ENCODE assay signal across 27 cellular contexts in the genomic region with DNA sequence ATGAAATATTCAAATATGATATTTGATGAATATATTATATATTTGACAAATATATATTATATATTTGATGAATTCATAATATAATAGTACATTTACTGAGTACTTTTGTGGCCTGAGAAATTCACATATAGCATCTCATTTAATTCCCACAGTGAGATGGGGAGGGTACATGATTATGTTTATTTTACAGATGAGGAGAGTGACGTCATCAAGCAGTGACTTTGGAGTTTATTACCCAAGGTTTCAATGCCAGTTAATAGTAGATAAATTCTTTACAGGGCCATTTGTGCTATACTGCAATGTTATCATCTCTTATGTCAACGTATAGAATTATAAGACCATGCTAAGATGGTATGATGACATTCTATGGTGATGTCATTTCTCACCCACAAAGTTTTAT.
"Had no signal": no experiment of that assay in that cellular context is flagged by ENCODE, and none has a peak within 500 bp of the region (broad histone marks: within the 10 kb centered on the region; RNA-seq: fewer than 3 reads in every experiment).

No MANE protein-coding gene starts in this region.

- H3K9me3 ChIP-seq: MG63, SJCRH30 had no signal

- H3K4me3 ChIP-seq: MG63, SJCRH30 had no signal

- ATAC-seq: Panc1, PC-3, SK-N-SH treated with all-trans-retinoic acid at 6 μM for 48 hours had no signal

- H3K27me3 ChIP-seq: MG63, SJCRH30 had no signal

- FAIRE-seq: HTR-8/SVneo had no signal

- H3K36me3 ChIP-seq: MG63, SJCRH30 had no signal

- DNase-seq: Karpas-422, KG1, MG63, MV-4-11, NCI-H1048, NCI-H1105, NCI-H1417, NCI-H1436 treated with DMSO at 0.1 percent for 48 hours, NCI-H1694 treated with DMSO at 0.1 percent for 48 hours, NCI-H2029, NCI-H2081 treated with DMSO at 0.1 percent for 48 hours, NCI-H2171, NCI-H226, NCI-H446, NCI-H510A, NCI-H524 treated with DMSO at 0.1 percent for 48 hours, NCI-H69, NCI-H774, PC-3, SHP77 treated with DMSO at 0.1 percent for 48 hours, SJCRH30, T-helper 1 cell had no signal

- H3K27ac ChIP-seq: HL-60, RWPE1, SJCRH30 had no signal
